In genomic region chr3:23439080-23439479, GRCh38 we compare ENCODE assay signal across 21 cellular contexts.
"Had no signal": no experiment of that assay in that cellular context is flagged by ENCODE, and none has a peak within 500 bp of the region (broad histone marks: within the 10 kb centered on the region; RNA-seq: fewer than 3 reads in every experiment).

No MANE protein-coding gene starts in this region.

- H3K4me1 ChIP-seq: adrenal gland, foreskin keratinocyte, testis had no signal

- H3K27ac ChIP-seq: adrenal gland, foreskin keratinocyte, lower lobe of right lung, testis had no signal

- DNase-seq: activated CD4-positive, alpha-beta T cell treated with anti-CD3 and anti-CD28 coated beads for 48 hours; activated CD4-positive, CD25-positive, alpha-beta regulatory T cell; activated CD8-positive, alpha-beta memory T cell treated with anti-CD3 and anti-CD28 coated beads for 24 hours; activated gamma-delta T cell treated with Interleukin-2 at 50 U/mL for 16 hours; adrenal gland; foreskin keratinocyte; glutamatergic neuron; hippocampal formation; left cardiac atrium; lower lobe of right lung; right cardiac atrium; stimulated activated CD4-positive, alpha-beta T cell treated with anti-CD3 and anti-CD28 coated beads, Interleukin-15, amount 100 ng/mL, for 24 hours; stimulated activated CD4-positive, alpha-beta T cell treated with anti-CD3 and anti-CD28 coated beads, Interleukin-2, amount 100 ng/mL, for 48 hours; T-helper 1 cell; T-helper 9 cell; testis had no signal

- H3K36me3 Mint-ChIP-seq: type B pancreatic cell had no signal

- FAIRE-seq: islet of Langerhans had no signal

- H3K4me3 ChIP-seq: adrenal gland, lower lobe of right lung, testis had no signal

- H3K4me3 Mint-ChIP-seq: activated T-helper 1 cell treated with anti-CD3 and anti-CD28 coated beads, Interleukin-12 subunit alpha, Interleukin-12 subunit beta, Interleukin-2, Interleukin-4 antibody, amounts not matched to agents 30 ng/mL and 10 ng/mL and 1 ng/mL, durations not matched to agents 14 hours and 24 hours and 36 hours; neural crest cell; type B pancreatic cell had no signal

- ATAC-seq: foreskin keratinocyte, left cardiac atrium had no signal

- H3K27me3 Mint-ChIP-seq: progenitor cell of endocrine pancreas, type B pancreatic cell had no signal

- H3K27ac Mint-ChIP-seq: activated T-helper 1 cell treated with anti-CD3 and anti-CD28 coated beads, Interleukin-12 subunit alpha, Interleukin-12 subunit beta, Interleukin-2, Interleukin-4 antibody, amounts not matched to agents 30 ng/mL and 10 ng/mL and 1 ng/mL, durations not matched to agents 14 hours and 24 hours and 36 hours; progenitor cell of endocrine pancreas; type B pancreatic cell had no signal

- H3K27me3 ChIP-seq: adrenal gland, foreskin keratinocyte, testis had no signal

- H3K9me3 Mint-ChIP-seq: activated T-helper 1 cell treated with anti-CD3 and anti-CD28 coated beads, Interleukin-12 subunit alpha, Interleukin-12 subunit beta, Interleukin-2, Interleukin-4 antibody, amounts not matched to agents 30 ng/mL and 10 ng/mL and 1 ng/mL, durations not matched to agents 14 hours and 24 hours and 36 hours; neural crest cell; type B pancreatic cell had no signal

- H3K36me3 ChIP-seq: adrenal gland, lower lobe of right lung had no signal

- H3K9me3 ChIP-seq: adrenal gland, lower lobe of right lung, testis had no signal
